In the genomic region with DNA sequence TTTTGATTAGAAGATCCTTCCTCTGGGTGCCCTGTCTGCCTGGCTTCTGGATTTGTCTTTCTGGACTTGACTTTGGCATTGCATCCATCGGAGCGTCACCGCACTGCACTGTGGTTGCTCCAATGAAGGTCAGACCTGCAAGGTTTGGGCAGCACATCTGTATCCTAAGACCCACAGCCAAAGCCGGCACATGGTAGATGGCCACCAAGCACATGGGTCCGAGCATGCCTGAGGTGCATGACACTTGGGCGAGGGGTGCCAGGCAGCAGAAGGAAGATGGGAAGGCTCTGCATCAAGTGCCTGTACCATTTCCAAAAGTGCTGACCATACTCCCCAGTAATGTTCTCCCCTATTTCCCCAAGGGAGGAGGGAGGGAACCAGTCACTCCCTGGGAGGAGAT, we compare ENCODE assay signal across 25 cellular contexts.
"Had no signal": no experiment of that assay in that cellular context is flagged by ENCODE, and none has a peak within 500 bp of the region (broad histone marks: within the 10 kb centered on the region; RNA-seq: fewer than 3 reads in every experiment).

No MANE protein-coding gene starts in this region.

- H3K4me2 ChIP-seq: smooth muscle cell had no signal

- FAIRE-seq: pancreas had no signal

- H3K4me3 ChIP-seq: left ventricle myocardium inferior, lung, pancreas, prostate gland, smooth muscle cell, tibial nerve, uterus had no signal

- H3K36me3 Mint-ChIP-seq: mesothelial cell of epicardium; naive B cell; natural killer cell treated with Interleukin-12 subunit alpha and Interleukin-12 subunit beta and Interleukin-15 and Interleukin-18, amount 100 ng/mL, for 72 hours; stimulated activated memory B cell treated with anti-CD40 and anti-IgM and Interleukin-4, amounts not matched to agents 10 μg/mL and 1 μg/mL and 100 μg/mL, for 72 hours; type B pancreatic cell had no signal

- DNase-seq: islet precursor cell; left ventricle myocardium inferior; mesendoderm; naive B cell; nucleus accumbens; pancreas; retina; right cardiac atrium; stimulated activated CD4-positive, alpha-beta T cell treated with anti-CD3 and anti-CD28 coated beads, Interleukin-1b, Interleukin-23, amount 100 ng/mL, for 48 hours; stimulated activated CD4-positive, alpha-beta T cell treated with anti-CD3 and anti-CD28 coated beads, Interleukin-2, amount 100 ng/mL, for 48 hours; stimulated activated CD4-positive, alpha-beta T cell treated with anti-CD3 and anti-CD28 coated beads, Interleukin-4, amount 100 ng/mL, for 4 hours; stimulated activated CD8-positive, alpha-beta memory T cell treated with anti-CD3 and anti-CD28 coated beads, Interleukin-4, amount 100 ng/mL, for 48 hours; stimulated activated naive CD4-positive, alpha-beta T cell treated with Interleukin-2 at 50 U/mL for 16 hours; stimulated activated naive CD8-positive, alpha-beta T cell treated with anti-CD3 and anti-CD28 coated beads, Interleukin-15, amount 100 ng/mL, for 72 hours; substantia nigra; uterus had no signal

- H3K4me3 Mint-ChIP-seq: mesothelial cell of epicardium; naive B cell; natural killer cell treated with Interleukin-12 subunit alpha and Interleukin-12 subunit beta and Interleukin-15 and Interleukin-18, amount 100 ng/mL, for 72 hours; stimulated activated memory B cell treated with anti-CD40 and anti-IgM and Interleukin-4, amounts not matched to agents 10 μg/mL and 1 μg/mL and 100 μg/mL, for 72 hours; stimulated activated naive CD8-positive, alpha-beta T cell treated with anti-CD3 and anti-CD28 coated beads, Interleukin-15, amount 100 ng/mL, for 72 hours; type B pancreatic cell had no signal

- ATAC-seq: pancreas; right cardiac atrium; sciatic nerve; stimulated activated memory B cell treated with anti-CD40 and anti-IgM and Interleukin-4, amounts not matched to agents 10 μg/mL and 1 μg/mL and 100 μg/mL, for 72 hours; stimulated activated naive CD8-positive, alpha-beta T cell treated with anti-CD3 and anti-CD28 coated beads, Interleukin-15, amount 100 ng/mL, for 72 hours had no signal

- H3K9me3 Mint-ChIP-seq: mesothelial cell of epicardium; natural killer cell treated with Interleukin-12 subunit alpha and Interleukin-12 subunit beta and Interleukin-15 and Interleukin-18, amount 100 ng/mL, for 72 hours; stimulated activated memory B cell treated with anti-CD40 and anti-IgM and Interleukin-4, amounts not matched to agents 10 μg/mL and 1 μg/mL and 100 μg/mL, for 72 hours; type B pancreatic cell had no signal

- H3K27ac ChIP-seq: left ventricle myocardium inferior, pancreas, prostate gland, tibial nerve, uterus had no signal

- H3K36me3 ChIP-seq: left ventricle myocardium inferior, pancreas, prostate gland, tibial nerve, uterus had no signal

- H3K27ac Mint-ChIP-seq: mesothelial cell of epicardium; naive B cell; natural killer cell treated with Interleukin-12 subunit alpha and Interleukin-12 subunit beta and Interleukin-15 and Interleukin-18, amount 100 ng/mL, for 72 hours; stimulated activated memory B cell treated with anti-CD40 and anti-IgM and Interleukin-4, amounts not matched to agents 10 μg/mL and 1 μg/mL and 100 μg/mL, for 72 hours; stimulated activated naive CD8-positive, alpha-beta T cell treated with anti-CD3 and anti-CD28 coated beads, Interleukin-15, amount 100 ng/mL, for 72 hours; type B pancreatic cell had no signal

- H3K9me3 ChIP-seq: left ventricle myocardium inferior, pancreas, prostate gland, tibial nerve, uterus had no signal

- H3K4me1 Mint-ChIP-seq: mesothelial cell of epicardium; naive B cell; stimulated activated memory B cell treated with anti-CD40 and anti-IgM and Interleukin-4, amounts not matched to agents 10 μg/mL and 1 μg/mL and 100 μg/mL, for 72 hours; stimulated activated naive CD8-positive, alpha-beta T cell treated with anti-CD3 and anti-CD28 coated beads, Interleukin-15, amount 100 ng/mL, for 72 hours had no signal

- H3K4me1 ChIP-seq: left ventricle myocardium inferior, pancreas, prostate gland, tibial nerve, uterus had no signal

- H3K27me3 ChIP-seq: pancreas, tibial nerve, uterus had no signal
